Comparison of ENCODE assay signal across 8 cellular contexts in genomic region chr10:119207367-119207668, GRCh38. TPM values are rescaled to one million over a fixed set of nuclear protein-coding genes. Genes with fewer than 3 reads are reported as not detected.
DNase-seq lines count a peak whose midpoint lies in the region; ATAC-seq and TF ChIP-seq lines count a peak whose summit lies in the region.

Gene GRK5 (plus strand): TSS chr10:119207571. CDS start chr10:119207918, 347 bp downstream.

- no peaks in the 10 kb centered on the region for H3K27me3 ChIP-seq in dorsolateral prefrontal cortex
- no peaks in the 10 kb centered on the region for H3K27me3 ChIP-seq in right lobe of liver

- ATAC-seq in GM19397 (IDR thresholded peaks at IDR 0.05; ENCODE audit: unreplicated experiment): peak; percentile 76
- peak; percentile 73 for ATAC-seq in HG03565 (IDR thresholded peaks at IDR 0.05; ENCODE audit: unreplicated experiment)
- peak; percentile 85 to 93 (median 90) for ATAC-seq in right lobe of liver

- H3K4me3 Mint-ChIP-seq in activated CD4-positive, alpha-beta memory T cell treated with anti-CD3 and anti-CD28 coated beads, Interleukin-2, amount 10 ng/mL, durations not matched to agents 7 days and 5 days: peak within 1 kb of the TSS; percentile 92

- no peaks in the 10 kb centered on the region for H3K27me3 Mint-ChIP-seq in activated CD4-positive, alpha-beta memory T cell treated with anti-CD3 and anti-CD28 coated beads, Interleukin-2, amount 10 ng/mL, durations not matched to agents 7 days and 5 days

- no peaks in the 10 kb centered on the region for H3K9me3 Mint-ChIP-seq in activated CD4-positive, alpha-beta memory T cell treated with anti-CD3 and anti-CD28 coated beads, Interleukin-2, amount 10 ng/mL, durations not matched to agents 7 days and 5 days

- H3K4me1 Mint-ChIP-seq in activated CD4-positive, alpha-beta memory T cell treated with anti-CD3 and anti-CD28 coated beads, Interleukin-2, amount 10 ng/mL, durations not matched to agents 7 days and 5 days: peaks cover 46% of the 10 kb centered on the region

- H3K27ac Mint-ChIP-seq in activated CD4-positive, alpha-beta memory T cell treated with anti-CD3 and anti-CD28 coated beads, Interleukin-2, amount 10 ng/mL, durations not matched to agents 7 days and 5 days: peak within 1 kb of the TSS; percentile 97

- H3K4me1 ChIP-seq in right lobe of liver: peaks cover 0 to 9% (median 3%) of the 10 kb centered on the region in 4 donors

- intact Hi-C loops in dorsolateral prefrontal cortex (cut with DNase I) (loop anchor here (2.0 to 10.0 kb wide), 9 partner anchors 29 to 687 kb away; partner anchors contain the start of genes PRDX3 (in 2 of the 2), SEC23IP (in 2 of the 2), SFXN4 (in 2 of the 2) and TIAL1 (in 2 of the 2)), right lobe of liver (cut with DNase I) (loop anchor here in 1 of 2 donors (10.0 kb wide), 1 partner anchor 207 kb away; no protein-coding TSS in a partner anchor)

- H3K36me3 ChIP-seq in right lobe of liver: no peaks in the 10 kb centered on the region

- no peak for TF ChIP-seq CTCF in C4-2B (conservative IDR thresholded peaks at IDR 0.05)
- TF ChIP-seq CTCF in dorsolateral prefrontal cortex (IDR thresholded peaks at IDR 0.05 in 54 of 56, conservative IDR thresholded peaks at IDR 0.05 in 2 of 56; ENCODE audit: low read depth in 1 of 56, partially characterized antibody in 56 of 56): peak in 3 of 56 donors; percentile 8 to 32 (median 12)
- no peak for TF ChIP-seq CTCF in right lobe of liver (IDR thresholded peaks at IDR 0.05)

- no peaks in the 10 kb centered on the region for H3K9me3 ChIP-seq in right lobe of liver

- CTCF ChIA-PET in activated CD4-positive, alpha-beta memory T cell treated with anti-CD3 and anti-CD28 coated beads, Interleukin-2, amount 10 ng/mL, durations not matched to agents 7 days and 5 days (lab: Charles Lee): interaction anchor here (0.6 to 4.3 kb wide), 41 partner anchors 8 to 666 kb away, joined by 3 to 20 read pairs (median 5); partner anchors contain the start of genes INPP5F, MCMBP, NANOS1 and PRDX3

- H3K36me3 Mint-ChIP-seq in activated CD4-positive, alpha-beta memory T cell treated with anti-CD3 and anti-CD28 coated beads, Interleukin-2, amount 10 ng/mL, durations not matched to agents 7 days and 5 days (ENCODE audit: low read depth): no peaks in the 10 kb centered on the region

- POLR2A ChIA-PET in activated CD4-positive, alpha-beta memory T cell treated with anti-CD3 and anti-CD28 coated beads, Interleukin-2, amount 10 ng/mL, durations not matched to agents 7 days and 5 days (lab: Charles Lee): interaction anchor here (0.7 to 7.1 kb wide), 38 partner anchors 9 to 444 kb away, joined by 3 to 100 read pairs (median 6); partner anchors contain the start of genes BAG3, EIF3A, RGS10 and SFXN4

- DNase-seq in NCI-H82 treated with DMSO at 0.1 percent for 48 hours (lab: John Stamatoyannopoulos, UW; ENCODE audit: unreplicated experiment) (peak; percentile 78), dorsolateral prefrontal cortex (peak; percentile 84 to 96 (median 92)), right lobe of liver (peak; percentile 95 to 97 (median 96))
- DNase-seq in activated CD4-positive, alpha-beta memory T cell treated with anti-CD3 and anti-CD28 coated beads, Interleukin-2, amount 10 ng/mL, durations not matched to agents 7 days and 5 days: peak; percentile 97
- DNase-seq in stimulated activated CD4-positive, alpha-beta T cell treated with anti-CD3 and anti-CD28 coated beads, Interleukin-4, amount 100 ng/mL, for 4 hours: peak; percentile 93 to 97

- peak within 1 kb of the TSS; percentile 57 to 94 (median 84) for H3K4me3 ChIP-seq in dorsolateral prefrontal cortex
- peak within 1 kb of the TSS; percentile 61 to 88 (median 84) for H3K4me3 ChIP-seq in right lobe of liver

- peak; percentile 79 for TF ChIP-seq POLR2A in right lobe of liver (IDR thresholded peaks at IDR 0.05)

- peak within 1 kb of the TSS; percentile 85 for H3K27ac ChIP-seq in C4-2B
- peak within 1 kb of the TSS; percentile 55 to 99 (median 95) for H3K27ac ChIP-seq in dorsolateral prefrontal cortex
- peak within 1 kb of the TSS; percentile 97 to 99 (median 97) for H3K27ac ChIP-seq in right lobe of liver

- WGBS in right lobe of liver (ENCODE audit: insufficient coverage, low coverage, low lambda C conversion rate, missing lambda C conversion rate): 0% methylated on average over 5 of the region's 34 CpGs

RNA-seq across cellular contexts. Expression of gene GRK5, which starts in this region (rescaled TPM):
- 10 to 100 TPM; 29.8 to 30.6 TPM for total RNA-seq in activated CD4-positive, alpha-beta memory T cell treated with anti-CD3 and anti-CD28 coated beads, Interleukin-2, amount 10 ng/mL, durations not matched to agents 7 days and 5 days
- total RNA-seq in dorsolateral prefrontal cortex: 10 to 100 TPM in 113 of 120 experiments, 1 to 10 TPM in 7; 5.5 to 27.8 (median 14.1) TPM
- 10 to 100 TPM in 1 of 6 experiments, 1 to 10 TPM in 5; 5.9 to 11.5 (median 7.9) TPM for total RNA-seq in right lobe of liver

Comparison
In these comparisons a context has a peak if more than half of its experiments do, and no peak if none do; other contexts are left out.
1. Peak in every context shown above with its lines: DNase-seq, ATAC-seq, H3K4me3 ChIP-seq and H3K27ac ChIP-seq.